ENCODE assay signal across 19 cellular contexts in genomic region chr21:38420140-38420539, GRCh38.
"Had no signal": no experiment of that assay in that cellular context is flagged by ENCODE, and none has a peak within 500 bp of the region (broad histone marks: within the 10 kb centered on the region; RNA-seq: fewer than 3 reads in every experiment).

No MANE protein-coding gene starts in this region.

- H3K4me1 ChIP-seq: psoas muscle, stomach, transverse colon had no signal

- H3K27ac ChIP-seq: heart left ventricle, psoas muscle, skin epidermis, stomach, thoracic aorta, transverse colon had no signal

- FAIRE-seq: colon, frontal cortex had no signal

- H3K4me3 ChIP-seq: heart left ventricle, psoas muscle, skin epidermis, stomach, thoracic aorta, transverse colon had no signal

- H3K27me3 ChIP-seq: heart left ventricle, transverse colon had no signal

- ATAC-seq: heart left ventricle, psoas muscle, sciatic nerve had no signal

- DNase-seq: dermis blood vessel endothelial cell; erythroblast; heart left ventricle; hippocampal formation; mesendoderm; naive B cell; psoas muscle; retina; stimulated activated CD4-positive, alpha-beta T cell treated with anti-CD3 and anti-CD28 coated beads, Interleukin-2, amount 100 ng/mL, for 24 hours; stimulated activated CD4-positive, alpha-beta T cell treated with anti-CD3 and anti-CD28 coated beads, Interleukin-4, amount 100 ng/mL, for 4 hours; stimulated activated naive CD4-positive, alpha-beta T cell; stomach; substantia nigra; transverse colon had no signal

- H3K36me3 ChIP-seq: stomach, transverse colon had no signal

- H3K9me3 ChIP-seq: heart left ventricle, psoas muscle, stomach, thoracic aorta, transverse colon had no signal
